ENCODE assay signal across 11 cellular contexts in genomic region chr3:153373571-153373970, GRCh38.
DNase-seq lines count a peak whose midpoint lies in the region; ATAC-seq and TF ChIP-seq lines count a peak whose summit lies in the region.
"Had no signal": no experiment of that assay in that cellular context is flagged by ENCODE, and none has a peak within 500 bp of the region (broad histone marks: within the 10 kb centered on the region; RNA-seq: fewer than 3 reads in every experiment).

No MANE protein-coding gene starts in this region.

- TF ChIP-seq CTCF in heart left ventricle (IDR thresholded peaks at IDR 0.05) (no peak), right atrium auricular region (IDR thresholded peaks at IDR 0.05) (no peak), NB4 (IDR thresholded peaks at IDR 0.05; ENCODE audit: low read depth, low read length) (no peak), fibroblast of pulmonary artery (IDR thresholded peaks at IDR 0.05; ENCODE audit: low read length, missing control alignments) (no peak)

- WGBS in heart left ventricle, 4 donors, result 51 to 62% (median 54%) methylated on average over 3 of the region's 3 CpGs

- intact Hi-C loops in heart left ventricle (cut with DNase I), result no loop called here

- H3K4me3 ChIP-seq in heart left ventricle (no peak overlapping the region), right atrium auricular region (no peak overlapping the region), NB4 (ENCODE audit: low read depth, low read length) (no peak overlapping the region), fibroblast of pulmonary artery (replicated peaks; ENCODE audit: low read depth, low read length) (no peak overlapping the region)
- H3K4me3 ChIP-seq: A549 had no signal

- H3K36me3 ChIP-seq in heart left ventricle (no peaks in the 10 kb centered on the region), right atrium auricular region (no peaks in the 10 kb centered on the region)

- H3K9me3 ChIP-seq in heart left ventricle, result peaks cover 0 to 7% (median 0%) of the 10 kb centered on the region in 12 donors
- no peaks in the 10 kb centered on the region for H3K9me3 ChIP-seq in right atrium auricular region
- H3K9me3 ChIP-seq: A549 had no signal

- ATAC-seq in heart left ventricle (peak; percentile 37 to 86 (median 69)), GM19035 (IDR thresholded peaks at IDR 0.05; ENCODE audit: unreplicated experiment) (no peak), GM19455 (IDR thresholded peaks at IDR 0.05; ENCODE audit: unreplicated experiment) (no peak)
- ATAC-seq: A549; activated naive CD8-positive, alpha-beta T cell treated with anti-CD3 and anti-CD28 coated beads, Interleukin-2, amount 50 U/mL, for 24 hours had no signal

- H3K27ac ChIP-seq in heart left ventricle, result peak overlapping the region in 1 of 12 donors; percentile 83
- H3K27ac ChIP-seq in right atrium auricular region, result no peak overlapping the region
- H3K27ac ChIP-seq: A549 had no signal

- H3K27me3 ChIP-seq in heart left ventricle (no peaks in the 10 kb centered on the region), right atrium auricular region (no peaks in the 10 kb centered on the region)

- TF ChIP-seq POLR2A in heart left ventricle (IDR thresholded peaks at IDR 0.05) (no peak), NB4 (IDR thresholded peaks at IDR 0.05; ENCODE audit: extremely low read depth, insufficient read length) (no peak)

- peak in 2 of 5 donors; percentile 9 to 28 for DNase-seq in heart left ventricle
- DNase-seq in right atrium auricular region (ENCODE audit: low spot score), result no peak
- DNase-seq in NB4 (ENCODE audit: low read depth), result peak; percentile 88
- DNase-seq in fibroblast of pulmonary artery (ENCODE audit: low read depth), result peak; percentile 73
- DNase-seq in kidney glomerular epithelial cell (lab: John Stamatoyannopoulos, UW), result no peak
- DNase-seq in stimulated activated CD4-positive, alpha-beta T cell treated with anti-CD3 and anti-CD28 coated beads, Interleukin-12 subunit alpha, Interleukin-12 subunit beta, amount 100 ng/mL, for 4 hours, result no peak
- DNase-seq: activated naive CD8-positive, alpha-beta T cell treated with anti-CD3 and anti-CD28 coated beads, Interleukin-2, amount 50 U/mL, for 24 hours; NCI-H510A treated with DMSO at 0.1 percent for 48 hours had no signal

- peaks cover 0 to 14% (median 0%) of the 10 kb centered on the region in 12 donors for H3K4me1 ChIP-seq in heart left ventricle
- H3K4me1 ChIP-seq in right atrium auricular region, result no peaks in the 10 kb centered on the region
- H3K4me1 ChIP-seq: A549 had no signal

Comparison
In these comparisons a context has a peak if more than half of its experiments do, and no peak if none do; other contexts are left out.
1. ATAC-seq: peak in heart left ventricle (4 of 4); none in GM19035 (single experiment) and GM19455 (single experiment).
2. DNase-seq: peak in NB4 (single experiment) and fibroblast of pulmonary artery (single experiment); none in right atrium auricular region (single experiment), kidney glomerular epithelial cell (single experiment) and stimulated activated CD4-positive, alpha-beta T cell treated with anti-CD3 and anti-CD28 coated beads, Interleukin-12 subunit alpha, Interleukin-12 subunit beta, amount 100 ng/mL, for 4 hours (single experiment).